Comparison of ENCODE assay signal across 28 cellular contexts in genomic region chr20:20226554-20226953, GRCh38.
"Had no signal": no experiment of that assay in that cellular context is flagged by ENCODE, and none has a peak within 500 bp of the region (broad histone marks: within the 10 kb centered on the region; RNA-seq: fewer than 3 reads in every experiment).

No MANE protein-coding gene starts in this region.

- H3K36me3 Mint-ChIP-seq: activated naive CD8-positive, alpha-beta T cell treated with anti-CD3 and anti-CD28 coated beads for 36 hours had no signal

- H3K4me3 Mint-ChIP-seq: activated CD4-positive, alpha-beta memory T cell treated with anti-CD3 and anti-CD28 coated beads, Interleukin-2, amount 10 ng/mL, durations not matched to agents 7 days and 5 days; activated CD4-positive, alpha-beta T cell treated with anti-CD3 and anti-CD28 coated beads, Interleukin-2, amount 10 ng/mL, durations not matched to agents 7 days and 5 days; activated naive CD8-positive, alpha-beta T cell treated with anti-CD3 and anti-CD28 coated beads for 36 hours; activated naive CD8-positive, alpha-beta T cell treated with anti-CD3 and anti-CD28 coated beads, Interleukin-2, amount 50 U/mL, for 24 hours; activated T-cell treated with anti-CD3 and anti-CD28 coated beads, Interleukin-2, amount 50 U/mL, for 24 hours; activated T-cell treated with anti-CD3 and anti-CD28 coated beads, Interleukin-2, amount 50 U/mL, for 72 hours; effector memory CD8-positive, alpha-beta T cell had no signal

- H3K9me3 Mint-ChIP-seq: activated CD4-positive, alpha-beta memory T cell treated with anti-CD3 and anti-CD28 coated beads, Interleukin-2, amount 10 ng/mL, durations not matched to agents 7 days and 5 days; activated naive CD8-positive, alpha-beta T cell treated with anti-CD3 and anti-CD28 coated beads, Interleukin-2, amount 50 U/mL, for 24 hours; effector memory CD8-positive, alpha-beta T cell had no signal

- H3K4me3 ChIP-seq: adrenal gland, body of pancreas, esophagus squamous epithelium, heart left ventricle had no signal

- H3K4me1 Mint-ChIP-seq: activated CD4-positive, alpha-beta memory T cell treated with anti-CD3 and anti-CD28 coated beads, Interleukin-2, amount 10 ng/mL, durations not matched to agents 7 days and 5 days; activated CD4-positive, alpha-beta T cell treated with anti-CD3 and anti-CD28 coated beads, Interleukin-2, amount 10 ng/mL, durations not matched to agents 7 days and 5 days; activated naive CD8-positive, alpha-beta T cell treated with anti-CD3 and anti-CD28 coated beads for 36 hours; activated naive CD8-positive, alpha-beta T cell treated with anti-CD3 and anti-CD28 coated beads, Interleukin-2, amount 50 U/mL, for 24 hours had no signal

- ATAC-seq: activated naive CD8-positive, alpha-beta T cell treated with anti-CD3 and anti-CD28 coated beads, Interleukin-2, amount 50 U/mL, for 24 hours; activated T-cell treated with anti-CD3 and anti-CD28 coated beads, Interleukin-2, amount 50 U/mL, for 72 hours; body of pancreas; effector memory CD8-positive, alpha-beta T cell; heart left ventricle had no signal

- DNase-seq: activated CD4-positive, alpha-beta memory T cell treated with anti-CD3 and anti-CD28 coated beads, Interleukin-2, amount 10 ng/mL, durations not matched to agents 7 days and 5 days; activated CD4-positive, alpha-beta T cell treated with anti-CD3 and anti-CD28 coated beads for 1 hour; activated CD4-positive, alpha-beta T cell treated with anti-CD3 and anti-CD28 coated beads for 4 hours; activated CD4-positive, alpha-beta T cell treated with anti-CD3 and anti-CD28 coated beads, Interleukin-2, amount 10 ng/mL, durations not matched to agents 7 days and 5 days; activated CD4-positive, alpha-beta T cell treated with anti-CD3 and anti-CD28 coated beads, Interleukin-2, amount 50 U/mL, for 4 hours; activated CD8-positive, alpha-beta memory T cell treated with anti-CD3 and anti-CD28 coated beads, Interleukin-2, amount 50 U/mL, for 48 hours; activated gamma-delta T cell; activated naive CD4-positive, alpha-beta T cell treated with anti-CD3 and anti-CD28 coated beads, Interleukin-2, amount 50 U/mL, for 16 hours; activated naive CD4-positive, alpha-beta T cell treated with Interleukin-2 at 50 U/mL for 16 hours; activated naive CD8-positive, alpha-beta T cell treated with anti-CD3 and anti-CD28 coated beads for 36 hours; activated naive CD8-positive, alpha-beta T cell treated with anti-CD3 and anti-CD28 coated beads, Interleukin-2, amount 50 U/mL, for 24 hours; activated T-cell treated with anti-CD3 and anti-CD28 coated beads for 4 hours; activated T-cell treated with anti-CD3 and anti-CD28 coated beads, Interleukin-2, amount 50 U/mL, for 24 hours; activated T-cell treated with anti-CD3 and anti-CD28 coated beads, Interleukin-2, amount 50 U/mL, for 72 hours; adrenal gland; amygdala; aorta; body of pancreas; caudate nucleus; cortex of kidney; dermis blood vessel endothelial cell; effector CD4-positive, alpha-beta T cell; effector memory CD8-positive, alpha-beta T cell; esophagus squamous epithelium; foreskin fibroblast; glutamatergic neuron; heart left ventricle; T-helper 2 cell had no signal

- H3K27ac Mint-ChIP-seq: activated CD4-positive, alpha-beta memory T cell treated with anti-CD3 and anti-CD28 coated beads, Interleukin-2, amount 10 ng/mL, durations not matched to agents 7 days and 5 days; activated CD4-positive, alpha-beta T cell treated with anti-CD3 and anti-CD28 coated beads, Interleukin-2, amount 10 ng/mL, durations not matched to agents 7 days and 5 days; activated naive CD8-positive, alpha-beta T cell treated with anti-CD3 and anti-CD28 coated beads for 36 hours; activated naive CD8-positive, alpha-beta T cell treated with anti-CD3 and anti-CD28 coated beads, Interleukin-2, amount 50 U/mL, for 24 hours; activated T-cell treated with anti-CD3 and anti-CD28 coated beads, Interleukin-2, amount 50 U/mL, for 24 hours; activated T-cell treated with anti-CD3 and anti-CD28 coated beads, Interleukin-2, amount 50 U/mL, for 72 hours; effector memory CD8-positive, alpha-beta T cell had no signal
